Comparison of ENCODE assay signal across 8 cellular contexts in genomic region chr17:82292251-82293154, GRCh38. TPM values are rescaled to one million over a fixed set of nuclear protein-coding genes. Genes with fewer than 3 reads are reported as not detected.
DNase-seq lines count a peak whose midpoint lies in the region; ATAC-seq, FAIRE-seq and TF ChIP-seq lines count a peak whose summit lies in the region.

No MANE protein-coding gene starts in this region.

- H2BK15ac ChIP-seq in mesendoderm (replicated peaks; ENCODE audit: low read depth), result no peak overlapping the region

- CTCF ChIA-PET in Caco-2 (lab: Charles Lee), result interaction anchor here (0.6 to 1.0 kb wide), 6 partner anchors 7 to 1023 kb away, joined by 3 to 5 read pairs (median 3); no protein-coding TSS in a partner anchor

- no peak overlapping the region for H2AK5ac ChIP-seq in mesendoderm (ENCODE audit: low read length)

- ATAC-seq in GM21381 (IDR thresholded peaks at IDR 0.05; ENCODE audit: unreplicated experiment), result peak; percentile 89

- TF ChIP-seq CTCF in Caco-2 (IDR thresholded peaks at IDR 0.05; ENCODE audit: insufficient read depth in 1 of 2, low read depth in 1 of 2, low read length in 1 of 2, severe bottlenecking in 1 of 2, unreplicated experiment in 1 of 2) (no peak), endodermal cell (conservative IDR thresholded peaks at IDR 0.05) (no peak)

- peaks cover 7% of the 10 kb centered on the region for H3K36me3 Mint-ChIP-seq in Caco-2 (ENCODE audit: insufficient read depth, unreplicated experiment)
- no peaks in the 10 kb centered on the region for H3K36me3 Mint-ChIP-seq in endodermal cell (ENCODE audit: low read depth)

- no peaks in the 10 kb centered on the region for H3K27me3 Mint-ChIP-seq in Caco-2 (ENCODE audit: insufficient read depth, unreplicated experiment)
- peaks cover 29% of the 10 kb centered on the region for H3K27me3 Mint-ChIP-seq in endodermal cell (ENCODE audit: insufficient read depth)

- H4K5ac ChIP-seq in mesendoderm (ENCODE audit: low read length), result no peak overlapping the region

- no peak overlapping the region for H4K8ac ChIP-seq in mesendoderm (ENCODE audit: low read depth, low read length)

- H3K4me1 Mint-ChIP-seq in Caco-2 (ENCODE audit: low read depth, unreplicated experiment) (peaks cover 46% of the 10 kb centered on the region), endodermal cell (peaks cover 16% of the 10 kb centered on the region)

- peak overlapping the region; percentile 69 for H2BK5ac ChIP-seq in mesendoderm (ENCODE audit: low read length)

- H3K79me2 ChIP-seq in mesendoderm (ENCODE audit: control insufficient read depth, insufficient read depth, low read length), result no peaks in the 10 kb centered on the region

- peak overlapping the region; percentile 70 for H3K4me2 ChIP-seq in mesendoderm (ENCODE audit: low read length)

- no peaks in the 10 kb centered on the region for H3K36me3 ChIP-seq in Caco-2 (ENCODE audit: control insufficient read depth, insufficient read depth, low read length)
- H3K36me3 ChIP-seq in endodermal cell (ENCODE audit: control insufficient read depth, insufficient read depth, low read length), result no peaks in the 10 kb centered on the region
- H3K36me3 ChIP-seq in mesendoderm (ENCODE audit: control insufficient read depth, insufficient read depth, low read length), result no peaks in the 10 kb centered on the region

- H3K18ac ChIP-seq in mesendoderm (ENCODE audit: low read length), result peak overlapping the region; percentile 75

- intact Hi-C loops in Caco-2 (cut with micrococcal nuclease; ENCODE audit: unreplicated experiment), result loop anchor here (1.0 kb wide), 1 partner anchor 25 kb away; no protein-coding TSS in a partner anchor

- POLR2A ChIA-PET in Caco-2 (lab: Charles Lee), result interaction anchor here (0.5 to 1.4 kb wide), 13 partner anchors 8 to 194 kb away, joined by 3 to 9 read pairs (median 3); partner anchors contain the start of genes CSNK1D and FASN

- TSS peak; percentile 77 for BruUV-seq in Caco-2 (replicated peaks; lab: Mats Ljungman, UMichigan)

- H3K27me3 ChIP-seq in Caco-2 (replicated peaks; ENCODE audit: control insufficient read depth, insufficient read depth, low read length) (no peaks in the 10 kb centered on the region), endodermal cell (ENCODE audit: control insufficient read depth, insufficient read depth, low read length, poor library complexity, severe bottlenecking) (no peaks in the 10 kb centered on the region), mesendoderm (ENCODE audit: insufficient read depth, low read length, poor library complexity) (no peaks in the 10 kb centered on the region)

- DNase-seq in Caco-2, result peak; percentile 97 to 98
- peak; percentile 98 for DNase-seq in HTR-8/SVneo (ENCODE audit: insufficient read length, low spot score)
- DNase-seq in NOMO-1 treated with DMSO at 0.1 percent for 48 hours (lab: John Stamatoyannopoulos, UW; ENCODE audit: unreplicated experiment), result peak; percentile 99
- DNase-seq in activated CD8-positive, alpha-beta memory T cell treated with anti-CD3 and anti-CD28 coated beads, Interleukin-2, amount 50 U/mL, for 1 hour (ENCODE audit: extremely low read depth), result peak; percentile 92
- peak; percentile 100 for DNase-seq in endodermal cell
- peak; percentile 99 for DNase-seq in mesendoderm
- DNase-seq in stimulated activated CD8-positive, alpha-beta memory T cell treated with anti-CD3 and anti-CD28 coated beads, Interleukin-12 subunit alpha, Interleukin-12 subunit beta, amount 100 ng/mL, for 4 hours (ENCODE audit: low read depth), result peak; percentile 82

- H3K27ac Mint-ChIP-seq in Caco-2 (ENCODE audit: unreplicated experiment) (peak overlapping the region; percentile 73), endodermal cell (peak overlapping the region; percentile 64)

- H3K4ac ChIP-seq in mesendoderm (ENCODE audit: low read depth, low read length), result peak overlapping the region; percentile 74

- H3K4me3 ChIP-seq in Caco-2 (ENCODE audit: low read depth, low read length) (peak overlapping the region; percentile 83), endodermal cell (ENCODE audit: low read length) (peak overlapping the region; percentile 85), mesendoderm (ENCODE audit: low read length) (peak overlapping the region; percentile 76)

- no peak overlapping the region for H3K23ac ChIP-seq in mesendoderm (ENCODE audit: low read length)

- FAIRE-seq in HTR-8/SVneo (lab: Jason Lieb, UNC), result peak; percentile 94

- H3K79me1 ChIP-seq in mesendoderm (ENCODE audit: low read length), result no peaks in the 10 kb centered on the region

- H3K56ac ChIP-seq in mesendoderm (ENCODE audit: low read length), result peak overlapping the region; percentile 92

- peak overlapping the region; percentile 75 for H3K4me3 Mint-ChIP-seq in Caco-2 (ENCODE audit: unreplicated experiment)
- peak overlapping the region; percentile 59 for H3K4me3 Mint-ChIP-seq in endodermal cell

- H3K27ac ChIP-seq in endodermal cell (ENCODE audit: low read depth, low read length) (peak overlapping the region; percentile 90), mesendoderm (ENCODE audit: low read depth, low read length) (peak overlapping the region; percentile 95)

- 4 to 12% methylated on average over 32 to 86 of the region's 86 CpGs for WGBS in endodermal cell (ENCODE audit: insufficient coverage in 1 of 2, insufficient read length in 1 of 2), 2 experiments
- no CpG with 5 or more reads among the region's 86 CpGs for WGBS in mesendoderm (ENCODE audit: extremely low coverage, insufficient coverage, low lambda C conversion rate)

- no peak overlapping the region for H2BK120ac ChIP-seq in mesendoderm (ENCODE audit: low read depth, low read length)

- H3K9ac ChIP-seq in endodermal cell (ENCODE audit: extremely low read depth, low read length, poor library complexity, severe bottlenecking) (peak overlapping the region; percentile 66), mesendoderm (ENCODE audit: low read length) (peak overlapping the region; percentile 93)

- H3K4me1 ChIP-seq in Caco-2 (peaks cover 67% of the 10 kb centered on the region), endodermal cell (ENCODE audit: control insufficient read depth, insufficient read depth, low read length) (no peaks in the 10 kb centered on the region), mesendoderm (ENCODE audit: control insufficient read depth, low read depth, low read length) (no peaks in the 10 kb centered on the region)

- H3K9me3 Mint-ChIP-seq in Caco-2 (ENCODE audit: unreplicated experiment), result no peaks in the 10 kb centered on the region
- H3K9me3 Mint-ChIP-seq in endodermal cell, result peaks cover 7% of the 10 kb centered on the region

- H3K9me3 ChIP-seq in Caco-2, result no peaks in the 10 kb centered on the region
- peaks cover 3% of the 10 kb centered on the region for H3K9me3 ChIP-seq in endodermal cell (ENCODE audit: control insufficient read depth, low read length)

RNA-seq across cellular contexts. Expression of gene CSNK1D, which starts 19.0 kb away (rescaled TPM):
- total RNA-seq in Caco-2 (2022), result 196 TPM in 2 replicates
- total RNA-seq in endodermal cell, result 100 to 1,000 TPM; 104 to 143 TPM
- 101 TPM for polyA plus RNA-seq in endodermal cell (2013, experiment 1 of 2)
- 74.7 TPM for polyA plus RNA-seq in endodermal cell (2013, experiment 2 of 2)
- polyA plus RNA-seq in mesendoderm (2013, experiment 1 of 2), result 76.4 TPM
- polyA plus RNA-seq in mesendoderm (2013, experiment 2 of 2), result 75.9 TPM

RNA-seq across cellular contexts. Expression of gene CD7, which starts 24.9 kb away (rescaled TPM):
- total RNA-seq in Caco-2 (2022) (0.37 and 0.93 TPM in 2 replicates), endodermal cell (under 1 TPM; 0.55 to 0.80 TPM)
- polyA plus RNA-seq in endodermal cell (2013, experiment 1 of 2), result 0.75 TPM
- polyA plus RNA-seq in endodermal cell (2013, experiment 2 of 2), result 0.58 TPM
- 0.34 TPM for polyA plus RNA-seq in mesendoderm (2013, experiment 1 of 2)
- 0.39 TPM for polyA plus RNA-seq in mesendoderm (2013, experiment 2 of 2)

RNA-seq across cellular contexts. Expression of gene SECTM1, which starts 41.1 kb away (rescaled TPM):
- total RNA-seq in Caco-2 (2022) (0.37 and 0.75 TPM in 2 replicates), endodermal cell (not detected)
- polyA plus RNA-seq in endodermal cell (2013, experiment 1 of 2), result 0.50 TPM
- 0.12 TPM for polyA plus RNA-seq in endodermal cell (2013, experiment 2 of 2)
- 0.03 TPM for polyA plus RNA-seq in mesendoderm (2013, experiment 1 of 2)
- 0.01 TPM for polyA plus RNA-seq in mesendoderm (2013, experiment 2 of 2)

Comparison
In these comparisons a context has a peak if more than half of its experiments do, and no peak if none do; other contexts are left out.
1. Peak in every context shown above with its lines: DNase-seq, ATAC-seq, H3K4me3 ChIP-seq and H3K27ac ChIP-seq.